Comparison of ENCODE assay signal across 1 cellular context in the genomic region with DNA sequence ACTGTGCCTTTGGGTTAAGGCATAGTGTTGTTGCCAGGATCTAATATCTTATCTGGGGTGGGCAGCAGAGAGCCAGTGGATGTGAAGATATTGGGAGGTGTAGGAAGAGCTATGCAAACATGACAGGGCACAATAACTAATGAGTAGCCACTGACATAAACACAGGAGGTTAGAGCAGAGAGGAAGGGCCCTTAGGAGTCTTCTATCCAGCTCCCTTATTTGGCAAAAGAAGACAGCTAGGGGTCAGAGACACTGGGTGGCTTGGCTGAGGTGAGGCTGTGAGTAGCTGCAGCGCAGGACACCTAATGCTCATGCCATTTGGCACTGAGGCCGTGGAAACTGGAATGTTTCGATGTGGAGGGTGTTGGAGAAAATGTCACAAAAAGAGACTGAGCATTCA.
TF ChIP-seq lines count a peak whose summit lies in the region.

No MANE protein-coding gene starts in this region.

TF ChIP-seq in H1, 55 proteins besides CTCF, POLR2A, EP300 and RAD21:
- TF ChIP-seq NANOG (IDR thresholded peaks at IDR 0.05; ENCODE audit: insufficient read depth, low read depth, low read length, poor library complexity, severe bottlenecking), result no peak
- TF ChIP-seq RNF2 (IDR thresholded peaks at IDR 0.05; ENCODE audit: borderline replicate concordance, low read depth, low read length, missing control alignments, poor library complexity, severe bottlenecking), result no peak
- no peak for TF ChIP-seq SAP30 (IDR thresholded peaks at IDR 0.05; ENCODE audit: insufficient read depth, insufficient replicate concordance, low read length)
